21 cellular contexts compared by ENCODE assay signal in the genomic region with DNA sequence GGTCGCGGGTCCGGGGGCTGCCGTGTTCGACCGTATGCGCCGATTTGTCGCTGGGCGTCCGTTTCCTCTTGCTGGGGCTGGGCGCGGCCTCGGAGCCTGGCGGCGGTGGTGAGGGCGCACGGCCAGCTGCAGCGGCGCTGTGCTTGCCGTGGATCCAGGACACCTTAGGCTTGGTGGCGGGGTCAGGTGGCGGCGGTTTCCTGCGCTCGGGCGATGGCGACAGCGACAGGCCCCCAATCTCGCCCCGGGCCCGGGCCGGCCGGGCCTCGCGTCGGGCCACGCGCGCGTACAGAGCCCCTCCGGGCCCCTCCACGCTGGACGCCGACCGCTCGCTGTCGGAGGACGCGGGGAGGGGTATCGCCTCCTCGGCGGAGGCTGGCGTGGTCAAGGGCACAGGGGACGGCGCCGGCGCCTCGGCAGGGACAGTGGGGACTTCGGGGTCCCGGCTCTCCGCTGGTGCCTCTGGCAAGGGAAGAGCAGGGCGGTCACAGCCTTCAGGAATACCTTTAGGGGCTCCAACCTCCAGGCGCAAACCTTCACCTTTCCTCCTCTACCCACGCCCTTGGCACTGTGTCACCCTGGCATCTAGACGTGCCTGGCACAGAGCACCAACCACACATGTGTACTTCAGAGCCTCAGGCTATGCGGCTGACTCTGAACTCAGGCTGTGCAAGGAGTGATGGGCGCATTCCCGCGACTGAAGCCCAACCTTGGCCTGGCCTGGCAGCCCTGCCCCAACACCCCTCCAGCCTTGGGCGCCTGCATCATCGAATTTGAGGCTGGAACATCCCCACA.
A peak's percentile ranks its signal among the peaks of the same experiment; 100 is the strongest.
DNase-seq lines count a peak whose midpoint lies in the region; ATAC-seq and TF ChIP-seq lines count a peak whose summit lies in the region.
"Had no signal": no experiment of that assay in that cellular context is flagged by ENCODE, and none has a peak within 500 bp of the region (broad histone marks: within the 10 kb centered on the region; RNA-seq: fewer than 3 reads in every experiment).

No MANE protein-coding gene starts in this region.

- H3K9me3 ChIP-seq in HUES6 (ENCODE audit: control insufficient read depth, insufficient read depth, low read depth, low read length) (no peaks in the 10 kb centered on the region), parathyroid adenoma (ENCODE audit: control insufficient read depth, low read length) (no peaks in the 10 kb centered on the region)
- H3K9me3 ChIP-seq: breast epithelium, lower lobe of right lung, psoas muscle, uterus had no signal

- H3K36me3 ChIP-seq in HUES6 (ENCODE audit: control insufficient read depth, insufficient read depth, low read length) (peaks cover 7% of the 10 kb centered on the region; the same call in 1 of the 2 replicates), parathyroid adenoma (ENCODE audit: control insufficient read depth, insufficient read depth, low read length) (no peaks in the 10 kb centered on the region)
- H3K36me3 ChIP-seq: breast epithelium, uterus had no signal

- H3K79me2 ChIP-seq in parathyroid adenoma: no peaks in the 10 kb centered on the region

- H3K4me3 ChIP-seq in HUES6 (ENCODE audit: low read depth, low read length) (peak overlapping the region; percentile 34; the same call in 1 of the 2 replicates), parathyroid adenoma (ENCODE audit: low read depth, low read length) (no peak overlapping the region)
- H3K4me3 ChIP-seq: uterus had no signal

- peaks cover 3% of the 10 kb centered on the region for H3K36me3 Mint-ChIP-seq in activated naive CD4-positive, alpha-beta T cell treated with anti-CD3 and anti-CD28 coated beads, Interleukin-2, amount 10 ng/mL, durations not matched to agents 7 days and 5 days
- peaks cover 6% of the 10 kb centered on the region for H3K36me3 Mint-ChIP-seq in effector memory CD8-positive, alpha-beta T cell (ENCODE audit: insufficient read depth)

- peaks cover 26% of the 10 kb centered on the region for H3K4me1 Mint-ChIP-seq in activated naive CD4-positive, alpha-beta T cell treated with anti-CD3 and anti-CD28 coated beads, Interleukin-2, amount 10 ng/mL, durations not matched to agents 7 days and 5 days
- peaks cover 5 to 9% of the 10 kb centered on the region in 2 donors for H3K4me1 Mint-ChIP-seq in effector memory CD8-positive, alpha-beta T cell (ENCODE audit: low read depth in 2 of 2)

- H3K4me2 ChIP-seq in parathyroid adenoma (ENCODE audit: low read length): peak overlapping the region; percentile 49

- H3K27ac ChIP-seq in HUES6 (ENCODE audit: low read depth, low read length) (no peak overlapping the region), parathyroid adenoma (no peak overlapping the region)
- H3K27ac ChIP-seq: breast epithelium, lower lobe of right lung, psoas muscle, uterus had no signal

- peaks cover 82% of the 10 kb centered on the region for H3K27me3 Mint-ChIP-seq in activated naive CD4-positive, alpha-beta T cell treated with anti-CD3 and anti-CD28 coated beads, Interleukin-2, amount 10 ng/mL, durations not matched to agents 7 days and 5 days
- peaks cover 0 to 27% of the 10 kb centered on the region in 2 donors for H3K27me3 Mint-ChIP-seq in effector memory CD8-positive, alpha-beta T cell

- no peak for ATAC-seq in effector memory CD8-positive, alpha-beta T cell (replicated peaks)
- ATAC-seq in GM21619 (IDR thresholded peaks at IDR 0.05; ENCODE audit: unreplicated experiment): no peak
- ATAC-seq: stimulated activated naive CD8-positive, alpha-beta T cell treated with anti-CD3 and anti-CD28 coated beads, Interleukin-15, Interleukin-2, amounts not matched to agents 100 U/mL and 50 U/mL, for 24 hours had no signal

- peak overlapping the region; percentile 13 for H3K4me3 Mint-ChIP-seq in activated naive CD4-positive, alpha-beta T cell treated with anti-CD3 and anti-CD28 coated beads, Interleukin-2, amount 10 ng/mL, durations not matched to agents 7 days and 5 days
- H3K4me3 Mint-ChIP-seq in effector memory CD8-positive, alpha-beta T cell: peak overlapping the region; percentile 10 to 51
- H3K4me3 Mint-ChIP-seq: activated CD4-positive, alpha-beta T cell treated with anti-CD3 and anti-CD28 coated beads for 36 hours; nephron had no signal

- no peak overlapping the region for H3K27ac Mint-ChIP-seq in activated naive CD4-positive, alpha-beta T cell treated with anti-CD3 and anti-CD28 coated beads, Interleukin-2, amount 10 ng/mL, durations not matched to agents 7 days and 5 days
- no peak overlapping the region for H3K27ac Mint-ChIP-seq in effector memory CD8-positive, alpha-beta T cell
- H3K27ac Mint-ChIP-seq: activated CD4-positive, alpha-beta T cell treated with anti-CD3 and anti-CD28 coated beads for 36 hours; nephron had no signal

- no peak overlapping the region for H3K9ac ChIP-seq in HUES6 (ENCODE audit: low read length)
- H3K9ac ChIP-seq in parathyroid adenoma: no peak overlapping the region

- peaks cover 40% of the 10 kb centered on the region for H3K4me1 ChIP-seq in HUES6 (ENCODE audit: control insufficient read depth, insufficient read depth, low read length)
- no peaks in the 10 kb centered on the region for H3K4me1 ChIP-seq in parathyroid adenoma

- CTCF ChIA-PET in activated naive CD4-positive, alpha-beta T cell treated with anti-CD3 and anti-CD28 coated beads, Interleukin-2, amount 10 ng/mL, durations not matched to agents 7 days and 5 days (lab: Charles Lee): no interaction called here

- no peak overlapping the region for H2AFZ ChIP-seq in parathyroid adenoma

- H3K27me3 ChIP-seq in HUES6 (ENCODE audit: control insufficient read depth, insufficient read depth, low read length) (peaks cover 60% of the 10 kb centered on the region), parathyroid adenoma (ENCODE audit: control insufficient read depth, insufficient read depth, low read length) (peaks cover 10% of the 10 kb centered on the region)
- H3K27me3 ChIP-seq: uterus had no signal

- TF ChIP-seq CTCF in parathyroid adenoma (IDR thresholded peaks at IDR 0.05): no peak

- DNase-seq in activated naive CD4-positive, alpha-beta T cell treated with anti-CD3 and anti-CD28 coated beads, Interleukin-2, amount 10 ng/mL, durations not matched to agents 7 days and 5 days: no peak
- no peak for DNase-seq in activated naive CD4-positive, alpha-beta T cell treated with anti-CD3 and anti-CD28 coated beads, Interleukin-2, amount 50 U/mL, for 16 hours
- no peak for DNase-seq in effector memory CD8-positive, alpha-beta T cell
- no peak for DNase-seq in DMS53 treated with DMSO at 0.1 percent for 48 hours (lab: John Stamatoyannopoulos, UW; ENCODE audit: unreplicated experiment)
- no peak for DNase-seq in C1 segment of cervical spinal cord (lab: John Stamatoyannopoulos, UW)
- DNase-seq: activated naive CD4-positive, alpha-beta T cell treated with Interleukin-2 at 50 U/mL for 16 hours; effector CD4-positive, alpha-beta T cell; lower lobe of right lung; NCI-H187; NCI-H446 treated with DMSO at 0.1 percent for 48 hours; psoas muscle; SHP77 treated with DMSO at 0.1 percent for 48 hours; stimulated activated naive CD8-positive, alpha-beta T cell treated with anti-CD3 and anti-CD28 coated beads, Interleukin-15, Interleukin-2, amounts not matched to agents 100 U/mL and 50 U/mL, for 24 hours; T1000; uterus had no signal

- no peaks in the 10 kb centered on the region for H3K9me3 Mint-ChIP-seq in activated naive CD4-positive, alpha-beta T cell treated with anti-CD3 and anti-CD28 coated beads, Interleukin-2, amount 10 ng/mL, durations not matched to agents 7 days and 5 days
- H3K9me3 Mint-ChIP-seq in effector memory CD8-positive, alpha-beta T cell: no peaks in the 10 kb centered on the region
- H3K9me3 Mint-ChIP-seq: nephron had no signal
